Comparison of ENCODE assay signal across 8 cellular contexts in genomic region chr17:30278032-30278431, GRCh38. TPM values are rescaled to one million over a fixed set of nuclear protein-coding genes. Genes with fewer than 3 reads are reported as not detected.
DNase-seq lines count a peak whose midpoint lies in the region; ATAC-seq and TF ChIP-seq lines count a peak whose summit lies in the region.

No MANE protein-coding gene starts in this region.

- H3K36me3 ChIP-seq in Panc1 (ENCODE audit: control insufficient read depth, insufficient read depth, low read length) (peaks cover 17% of the 10 kb centered on the region), smooth muscle cell (ENCODE audit: low read depth) (no peaks in the 10 kb centered on the region), prostate gland (no peaks in the 10 kb centered on the region)

- H2AFZ ChIP-seq in smooth muscle cell (ENCODE audit: low read depth), result no peak overlapping the region

- H3K4me1 ChIP-seq in Panc1 (ENCODE audit: control insufficient read depth, insufficient read depth, low read length) (no peaks in the 10 kb centered on the region), smooth muscle cell (ENCODE audit: low read depth) (no peaks in the 10 kb centered on the region), prostate gland (replicated peaks) (no peaks in the 10 kb centered on the region)

- H3K27me3 ChIP-seq in Panc1 (ENCODE audit: control insufficient read depth, insufficient read depth, low read length) (no peaks in the 10 kb centered on the region), smooth muscle cell (ENCODE audit: low read depth) (no peaks in the 10 kb centered on the region), prostate gland (replicated peaks; ENCODE audit: insufficient read depth) (no peaks in the 10 kb centered on the region)

- H3K9me3 ChIP-seq in Panc1 (ENCODE audit: control insufficient read depth, insufficient read depth, low read depth, low read length) (no peaks in the 10 kb centered on the region), smooth muscle cell (replicated peaks; ENCODE audit: low read depth) (no peaks in the 10 kb centered on the region), prostate gland (no peaks in the 10 kb centered on the region)

- TF ChIP-seq CTCF in Panc1 (IDR thresholded peaks at IDR 0.05), result peak; percentile 31; the same call in 1 of the 2 replicates
- peak; percentile 33 for TF ChIP-seq CTCF in foreskin fibroblast (IDR thresholded peaks at IDR 0.05; ENCODE audit: low read depth, low read length)
- peak; percentile 37 for TF ChIP-seq CTCF in smooth muscle cell (IDR thresholded peaks at IDR 0.05; ENCODE audit: borderline replicate concordance, insufficient read depth, poor library complexity, severe bottlenecking)
- TF ChIP-seq CTCF in prostate gland (IDR thresholded peaks at IDR 0.05), result peak in 2 of 4 experiments; percentile 30 to 37

- H3F3A ChIP-seq in smooth muscle cell (ENCODE audit: low read depth), result no peaks in the 10 kb centered on the region

- CTCF ChIA-PET in Panc1 (lab: Charles Lee), result interaction anchor here (0.7 to 1.4 kb wide), 2 partner anchors 32 to 173 kb away, joined by 5 to 10 read pairs; no protein-coding TSS in a partner anchor

- POLR2A ChIA-PET in Panc1 (lab: Charles Lee), result no interaction called here

- H3K4me2 ChIP-seq in smooth muscle cell, result no peak overlapping the region

- H3K9ac ChIP-seq in smooth muscle cell (ENCODE audit: low read depth), result no peak overlapping the region

- peak; percentile 6 for DNase-seq in activated CD4-positive, alpha-beta T cell treated with anti-CD3 and anti-CD28 coated beads for 48 hours
- no peak for DNase-seq in activated CD4-positive, alpha-beta T cell treated with anti-CD3 and anti-CD28 coated beads, Interleukin-2, amount 50 U/mL, for 4 hours
- DNase-seq in Panc1 (ENCODE audit: low read depth, low spot score) (no peak), foreskin fibroblast (peak in 1 of 2 donors; percentile 63), smooth muscle cell (lab: John Stamatoyannopoulos, UW; ENCODE audit: unreplicated experiment) (no peak), HuH-7.5 (ENCODE audit: low spot score) (no peak), ureter (ENCODE audit: low spot score) (no peak), prostate gland (ENCODE audit: low spot score) (no peak)

- TF ChIP-seq POLR2A in prostate gland (IDR thresholded peaks at IDR 0.05), result no peak

- H3K4me3 ChIP-seq in Panc1 (ENCODE audit: low read depth in 2 of 2, low read length in 2 of 2), result no peak overlapping the region
- H3K4me3 ChIP-seq in foreskin fibroblast (ENCODE audit: low read depth in 1 of 2, low read length in 2 of 2), result no peak overlapping the region
- H3K4me3 ChIP-seq in smooth muscle cell, result no peak overlapping the region
- no peak overlapping the region for H3K4me3 ChIP-seq in prostate gland

- no TSS peak for BruUV-seq in Panc1 (replicated peaks; lab: Mats Ljungman, UMichigan)

- H3K79me2 ChIP-seq in smooth muscle cell (ENCODE audit: low read depth), result no peaks in the 10 kb centered on the region

- H3K27ac ChIP-seq in Panc1 (ENCODE audit: low read length) (no peak overlapping the region), smooth muscle cell (ENCODE audit: low read depth) (no peak overlapping the region), prostate gland (no peak overlapping the region)

- in situ Hi-C loops in Panc1 (cut with HindIII; ENCODE audit: low pct_unique_long_range_greater_than_20kb, low sequenced_read_pairs), result no loop called here

- intact Hi-C loops in Panc1 (cut with micrococcal nuclease; ENCODE audit: unreplicated experiment), result loop anchor here (2.0 kb wide), 1 partner anchor 173 kb away; no protein-coding TSS in a partner anchor
- intact Hi-C loops in prostate gland (cut with DNase I), result loop anchor here (5.0 kb wide), 1 partner anchor 156 kb away; no protein-coding TSS in a partner anchor

- no peaks in the 10 kb centered on the region for H4K20me1 ChIP-seq in smooth muscle cell (ENCODE audit: low read depth)

- ATAC-seq in Panc1, result no peak

RNA-seq across cellular contexts. Expression of gene BLMH, which starts 13.7 kb away (rescaled TPM):
- total RNA-seq in Panc1 (2021; ENCODE audit: unreplicated experiment) (59.0 TPM), smooth muscle cell (13.2 and 16.0 TPM in 2 replicates), ureter (30.7 TPM), prostate gland (10 to 100 TPM; 21.7 to 25.9 TPM)
- 41.7 TPM for polyA plus RNA-seq in Panc1 (2012; ENCODE audit: insufficient read length)
- polyA plus RNA-seq in smooth muscle cell, result 20.5 and 26.1 TPM in 2 replicates

RNA-seq across cellular contexts. Expression of gene SLC6A4, which starts 42.5 kb away (rescaled TPM):
- total RNA-seq in Panc1 (2021; ENCODE audit: unreplicated experiment), result not detected
- polyA plus RNA-seq in Panc1 (2012; ENCODE audit: insufficient read length), result not detected
- total RNA-seq in smooth muscle cell, result 0.49 and 0.76 TPM in 2 replicates
- polyA plus RNA-seq in smooth muscle cell, result 0.11 and 0.78 TPM in 2 replicates
- total RNA-seq in ureter, result 1.3 TPM
- total RNA-seq in prostate gland, result under 1 TPM; 0.09 to 0.74 TPM

RNA-seq across cellular contexts. Expression of gene TMIGD1, which starts 55.8 kb away (rescaled TPM):
- total RNA-seq in Panc1 (2021; ENCODE audit: unreplicated experiment) (not detected), smooth muscle cell (not detected in 2 replicates), ureter (not detected), prostate gland (not detected)
- not detected for polyA plus RNA-seq in Panc1 (2012; ENCODE audit: insufficient read length)
- not detected in 2 replicates for polyA plus RNA-seq in smooth muscle cell
